Comparison of ENCODE assay signal across 1 cellular context in genomic region chr1:23825762-23826522, GRCh38.
TF ChIP-seq lines count a peak whose summit lies in the region.

No MANE protein-coding gene starts in this region.

TF ChIP-seq in A549, 52 proteins besides CTCF, POLR2A, EP300 and RAD21 (continued from another document):
- TF ChIP-seq MAX (IDR thresholded peaks at IDR 0.05) = no peak
- TF ChIP-seq CBX8 (IDR thresholded peaks at IDR 0.05) = no peak
- TF ChIP-seq GATA3 (IDR thresholded peaks at IDR 0.05; ENCODE audit: borderline replicate concordance) = no peak
- no peak for TF ChIP-seq PHF8 (IDR thresholded peaks at IDR 0.05; ENCODE audit: borderline replicate concordance, low read depth)
- TF ChIP-seq POLR2AphosphoS2 (conservative IDR thresholded peaks at IDR 0.05; ENCODE audit: low read length) = no peak
- no peak for TF ChIP-seq CEBPB (IDR thresholded peaks at IDR 0.05)
- TF ChIP-seq MAZ (IDR thresholded peaks at IDR 0.05; ENCODE audit: borderline replicate concordance, low read depth, low read length) = no peak
